ENCODE assay signal across 13 cellular contexts in the genomic region with DNA sequence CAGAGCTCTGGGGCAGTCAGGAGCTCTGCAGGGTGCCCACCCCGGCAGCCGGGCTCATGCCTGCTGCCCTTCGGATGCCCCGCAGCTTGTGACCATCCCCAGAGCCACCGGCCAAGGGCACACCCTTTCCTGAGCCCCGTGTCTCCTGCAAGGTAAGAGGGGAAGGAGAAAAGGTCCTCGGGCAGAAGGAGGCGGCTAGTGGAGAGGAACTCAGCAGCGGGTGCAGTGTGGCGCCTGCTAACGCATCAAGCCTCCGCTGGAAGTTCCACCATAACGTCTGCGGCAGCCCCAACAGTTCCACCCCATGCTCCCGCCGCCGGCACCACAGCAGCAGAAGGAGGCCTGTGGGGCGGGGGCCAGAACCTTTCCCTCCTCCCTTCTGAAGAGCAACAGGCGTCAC. TPM values are rescaled to one million over a fixed set of nuclear protein-coding genes. Genes with fewer than 3 reads are reported as not detected.
DNase-seq lines count a peak whose midpoint lies in the region; ATAC-seq and TF ChIP-seq lines count a peak whose summit lies in the region.
"Had no signal": no experiment of that assay in that cellular context is flagged by ENCODE, and none has a peak within 500 bp of the region (broad histone marks: within the 10 kb centered on the region; RNA-seq: fewer than 3 reads in every experiment).

No MANE protein-coding gene starts in this region.

- intact Hi-C loops in Caco-2 (cut with micrococcal nuclease; ENCODE audit: unreplicated experiment) = no loop called here
- intact Hi-C loops in lower lobe of right lung (cut with DNase I) = no loop called here

- no peaks in the 10 kb centered on the region for H3K4me1 ChIP-seq in Caco-2
- H3K4me1 ChIP-seq in lower lobe of right lung = no peaks in the 10 kb centered on the region

- BruUV-seq in Caco-2 (replicated peaks; lab: Mats Ljungman, UMichigan) = no TSS peak

- no peaks in the 10 kb centered on the region for H3K9me3 Mint-ChIP-seq in Caco-2 (ENCODE audit: unreplicated experiment)

- H3K4me1 Mint-ChIP-seq in Caco-2 (ENCODE audit: low read depth, unreplicated experiment) = no peaks in the 10 kb centered on the region

- DNase-seq in AG20443 (ENCODE audit: low spot score) (peak; percentile 29), Caco-2 (no peak), lower lobe of right lung (no peak), HUDEP-2 (lab: John Stamatoyannopoulos, UW; ENCODE audit: unreplicated experiment in 76 of 76) (no peak), AG08396 (ENCODE audit: low spot score) (no peak), NCI-H2171 treated with DMSO at 0.1 percent for 48 hours (lab: John Stamatoyannopoulos, UW) (no peak)
- peak; percentile 16 for DNase-seq in activated naive CD4-positive, alpha-beta T cell treated with anti-CD3 and anti-CD28 coated beads, Interleukin-2, amount 50 U/mL, for 16 hours
- DNase-seq: activated CD4-positive, CD25-positive, alpha-beta regulatory T cell; anterior cingulate cortex; DMS153; NCI-H2029 treated with DMSO at 0.1 percent for 48 hours had no signal

- CTCF ChIA-PET in Caco-2 (lab: Charles Lee) = no interaction called here

- ATAC-seq in lower lobe of right lung (no peak), HG03342 (IDR thresholded peaks at IDR 0.05; ENCODE audit: unreplicated experiment) (no peak)

- peak overlapping the region; percentile 6 for H3K27ac Mint-ChIP-seq in Caco-2 (ENCODE audit: unreplicated experiment)

- H3K4me3 ChIP-seq in Caco-2 (ENCODE audit: low read depth, low read length) (no peak overlapping the region), lower lobe of right lung (peak overlapping the region; percentile 30)

- H3K4me3 Mint-ChIP-seq in Caco-2 (ENCODE audit: unreplicated experiment) = no peak overlapping the region

- POLR2A ChIA-PET in Caco-2 (lab: Charles Lee) = no interaction called here

- H3K36me3 ChIP-seq in Caco-2 (ENCODE audit: control insufficient read depth, insufficient read depth, low read length) = no peaks in the 10 kb centered on the region
- H3K36me3 ChIP-seq in lower lobe of right lung = no peaks in the 10 kb centered on the region

- H3K27me3 Mint-ChIP-seq in Caco-2 (ENCODE audit: insufficient read depth, unreplicated experiment) = peaks cover 18% of the 10 kb centered on the region

- H3K27ac ChIP-seq in lower lobe of right lung = no peak overlapping the region

- H3K9me3 ChIP-seq in Caco-2 = no peaks in the 10 kb centered on the region
- H3K9me3 ChIP-seq in lower lobe of right lung = no peaks in the 10 kb centered on the region

- H3K27me3 ChIP-seq in Caco-2 (replicated peaks; ENCODE audit: control insufficient read depth, insufficient read depth, low read length) (no peaks in the 10 kb centered on the region), lower lobe of right lung (ENCODE audit: low read depth) (peaks cover 49% of the 10 kb centered on the region)

- H3K36me3 Mint-ChIP-seq in Caco-2 (ENCODE audit: insufficient read depth, unreplicated experiment) = no peaks in the 10 kb centered on the region

- TF ChIP-seq CTCF in Caco-2 (IDR thresholded peaks at IDR 0.05; ENCODE audit: insufficient read depth in 1 of 2, low read depth in 1 of 2, low read length in 1 of 2, severe bottlenecking in 1 of 2, unreplicated experiment in 1 of 2) (no peak), lower lobe of right lung (IDR thresholded peaks at IDR 0.05) (no peak)

RNA-seq across cellular contexts. Expression of a gene that starts 0.9 kb away (rescaled TPM):
- total RNA-seq in Caco-2 (2022) (not detected in 2 replicates), lower lobe of right lung (0.30 TPM)
- total RNA-seq: endothelial cell of umbilical vein had no signal

Comparison
In these comparisons a context has a peak if more than half of its experiments do, and no peak if none do; other contexts are left out.
1. DNase-seq: peak in AG20443 (single experiment) and activated naive CD4-positive, alpha-beta T cell treated with anti-CD3 and anti-CD28 coated beads, Interleukin-2, amount 50 U/mL, for 16 hours (single experiment); none in Caco-2 (0 of 2), lower lobe of right lung (single experiment), HUDEP-2 (0 of 76), AG08396 (single experiment) and NCI-H2171 treated with DMSO at 0.1 percent for 48 hours (single experiment).